11 cellular contexts compared by ENCODE assay signal in the genomic region with DNA sequence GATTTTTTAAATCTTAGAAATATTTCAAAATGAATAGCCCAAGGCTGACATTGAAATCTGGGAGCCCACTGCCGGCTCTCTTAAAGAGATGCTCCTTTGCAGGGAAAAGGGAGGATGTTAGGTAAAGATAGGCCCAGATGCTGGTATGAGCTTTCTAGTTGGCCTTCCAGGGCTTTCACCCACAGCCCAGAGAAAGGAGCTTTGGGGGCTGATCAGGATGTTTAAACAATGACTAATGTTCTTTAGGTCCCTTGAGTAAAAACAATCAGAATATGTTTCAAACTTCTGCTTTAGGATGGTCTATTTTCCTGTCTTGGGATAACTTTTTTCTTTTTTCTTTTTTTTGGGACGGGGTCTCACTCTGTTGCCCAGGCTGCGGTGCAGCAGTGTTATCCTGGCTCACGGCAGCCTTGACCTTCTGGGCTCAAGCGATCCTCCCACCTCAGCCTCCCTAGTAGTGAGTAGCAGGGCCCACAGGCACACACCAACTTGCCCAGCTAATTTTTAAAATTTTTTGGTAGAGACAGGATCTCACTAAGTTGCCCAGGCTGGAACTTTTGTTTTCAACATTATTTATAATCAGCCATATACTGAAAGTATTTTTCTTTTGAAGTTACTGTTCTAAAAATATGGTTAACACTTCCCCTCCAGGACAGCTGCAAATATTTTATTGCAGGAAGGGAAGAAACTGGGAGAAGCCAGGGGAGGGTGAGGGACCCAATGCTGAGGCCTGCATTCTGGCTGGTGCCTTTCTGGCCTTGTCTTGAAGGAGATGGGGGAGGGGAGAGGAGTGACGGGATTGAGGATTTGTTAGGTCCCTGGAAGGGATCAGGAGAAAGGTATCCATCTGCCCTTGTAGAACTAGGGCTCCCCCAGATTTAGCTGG.
A peak's percentile ranks its signal among the peaks of the same experiment; 100 is the strongest.
DNase-seq lines count a peak whose midpoint lies in the region; ATAC-seq and TF ChIP-seq lines count a peak whose summit lies in the region.
"Had no signal": no experiment of that assay in that cellular context is flagged by ENCODE, and none has a peak within 500 bp of the region (broad histone marks: within the 10 kb centered on the region; RNA-seq: fewer than 3 reads in every experiment).

No MANE protein-coding gene starts in this region.

- peak overlapping the region; percentile 73 for H3K27ac Mint-ChIP-seq in chondrocyte (ENCODE audit: unreplicated experiment)

- H3K36me3 Mint-ChIP-seq in chondrocyte (ENCODE audit: low read depth): no peaks in the 10 kb centered on the region

- H3K4me1 ChIP-seq in HUES6 (ENCODE audit: control insufficient read depth, insufficient read depth, low read length) (peaks cover 22% of the 10 kb centered on the region), mucosa of stomach (ENCODE audit: control insufficient read depth, insufficient read depth, low read length) (peaks cover 45% of the 10 kb centered on the region), tibial nerve (peaks cover 0 to 51% (median 32%) of the 10 kb centered on the region in 4 donors)

- 89 to 91% methylated on average over 6 of the region's 6 CpGs for WGBS in tibial nerve, 2 donors

- H3K4me1 Mint-ChIP-seq in chondrocyte (ENCODE audit: low read depth): peaks cover 38% of the 10 kb centered on the region

- peak overlapping the region; percentile 72 for H3K4me3 ChIP-seq in HUES6 (ENCODE audit: low read depth, low read length)
- peak overlapping the region; percentile 37 for H3K4me3 ChIP-seq in mucosa of stomach (ENCODE audit: low read length)
- no peak overlapping the region for H3K4me3 ChIP-seq in tibial nerve

- ATAC-seq in HG02678 (IDR thresholded peaks at IDR 0.05; ENCODE audit: unreplicated experiment) (no peak), HG03378 (IDR thresholded peaks at IDR 0.05; ENCODE audit: unreplicated experiment) (no peak)

- H3K27me3 Mint-ChIP-seq in chondrocyte (ENCODE audit: low read depth): no peaks in the 10 kb centered on the region

- no peak for TF ChIP-seq EP300 in tibial nerve (IDR thresholded peaks at IDR 0.05)

- H3K9me3 ChIP-seq in HUES6 (ENCODE audit: control insufficient read depth, insufficient read depth, low read depth, low read length): no peaks in the 10 kb centered on the region
- no peaks in the 10 kb centered on the region for H3K9me3 ChIP-seq in mucosa of stomach (ENCODE audit: control insufficient read depth, low read length)
- no peaks in the 10 kb centered on the region for H3K9me3 ChIP-seq in tibial nerve
- H3K9me3 ChIP-seq: upper lobe of left lung had no signal

- no peaks in the 10 kb centered on the region for H3K36me3 ChIP-seq in HUES6 (ENCODE audit: control insufficient read depth, insufficient read depth, low read length)
- H3K36me3 ChIP-seq in mucosa of stomach (ENCODE audit: control insufficient read depth, insufficient read depth, low read length): no peaks in the 10 kb centered on the region
- H3K36me3 ChIP-seq in tibial nerve: no peaks in the 10 kb centered on the region
- H3K36me3 ChIP-seq: upper lobe of left lung had no signal

- H3K9me3 Mint-ChIP-seq in chondrocyte (ENCODE audit: low read depth): no peaks in the 10 kb centered on the region

- TF ChIP-seq CTCF in chondrocyte (IDR thresholded peaks at IDR 0.05) (no peak), tibial nerve (IDR thresholded peaks at IDR 0.05) (no peak)

- H3K27ac ChIP-seq in HUES6 (ENCODE audit: low read depth, low read length): no peak overlapping the region
- H3K27ac ChIP-seq in tibial nerve: no peak overlapping the region

- H3K4me3 Mint-ChIP-seq in chondrocyte (ENCODE audit: unreplicated experiment): no peak overlapping the region

- DNase-seq in AG08395 (ENCODE audit: low spot score) (peak; percentile 38), chondrocyte (ENCODE audit: low spot score) (no peak), tibial nerve (ENCODE audit: low spot score in 2 of 2) (no peak)
- DNase-seq in activated naive CD4-positive, alpha-beta T cell (lab: John Stamatoyannopoulos, UW): no peak
- DNase-seq: hypothalamus, NCI-H2081, upper lobe of left lung had no signal

- no peak for TF ChIP-seq POLR2A in tibial nerve (IDR thresholded peaks at IDR 0.05)

- H3K9ac ChIP-seq in HUES6 (ENCODE audit: low read length) (no peak overlapping the region), mucosa of stomach (ENCODE audit: low read length) (peak overlapping the region; percentile 88)

- no peaks in the 10 kb centered on the region for H3K27me3 ChIP-seq in HUES6 (ENCODE audit: control insufficient read depth, insufficient read depth, low read length)
- H3K27me3 ChIP-seq in mucosa of stomach (ENCODE audit: control insufficient read depth, insufficient read depth, low read length): no peaks in the 10 kb centered on the region
- no peaks in the 10 kb centered on the region for H3K27me3 ChIP-seq in tibial nerve
- H3K27me3 ChIP-seq: upper lobe of left lung had no signal

Comparison
In these comparisons a context has a peak if more than half of its experiments do, and no peak if none do; other contexts are left out.
1. H3K4me3 ChIP-seq: peak in HUES6 (single experiment) and mucosa of stomach (single experiment); none in tibial nerve (0 of 4).